ENCODE assay signal across 8 cellular contexts in genomic region chr1:231040800-231041704, GRCh38. TPM values are rescaled to one million over a fixed set of nuclear protein-coding genes. Genes with fewer than 3 reads are reported as not detected.
DNase-seq lines count a peak whose midpoint lies in the region; ATAC-seq, FAIRE-seq and TF ChIP-seq lines count a peak whose summit lies in the region.

No MANE protein-coding gene starts in this region.

- no peak for ATAC-seq in GM18867 (IDR thresholded peaks at IDR 0.05; ENCODE audit: unreplicated experiment)

- H3K9me3 ChIP-seq in left ventricle myocardium inferior (replicated peaks), result peaks cover 18% of the 10 kb centered on the region

- H3K36me3 ChIP-seq in left ventricle myocardium inferior, result no peaks in the 10 kb centered on the region

- no peak for FAIRE-seq in HTR-8/SVneo (lab: Jason Lieb, UNC)

- H3K4me3 ChIP-seq in left ventricle myocardium inferior (peak overlapping the region; percentile 81), skeletal muscle cell (ENCODE audit: low read depth, low read length) (peak overlapping the region; percentile 51)

- peaks cover 30% of the 10 kb centered on the region for H3K4me1 ChIP-seq in left ventricle myocardium inferior

- intact Hi-C loops in left ventricle myocardium inferior (cut with micrococcal nuclease), result no loop called here

- DNase-seq in HuH-7 (ENCODE audit: low spot score) (peak; percentile 77), activated T-helper 1 cell treated with Interleukin-2 at 50 U/mL for 16 hours (ENCODE audit: low read depth) (peak; percentile 1), left ventricle myocardium inferior (no peak), skeletal muscle cell (ENCODE audit: low read depth) (no peak), NCI-H1092 (lab: John Stamatoyannopoulos, UW) (no peak), HTR-8/SVneo (ENCODE audit: insufficient read length, low spot score) (no peak), SHP77 (lab: John Stamatoyannopoulos, UW) (no peak)

- peak overlapping the region; percentile 83 for H3K27ac ChIP-seq in left ventricle myocardium inferior (replicated peaks)

- no peak for TF ChIP-seq CTCF in left ventricle myocardium inferior (IDR thresholded peaks at IDR 0.05; ENCODE audit: borderline replicate concordance)

- H3K27me3 ChIP-seq in left ventricle myocardium inferior (ENCODE audit: low read depth), result peaks cover 33% of the 10 kb centered on the region

RNA-seq across cellular contexts. Expression of gene FAM89A, which starts 1.0 kb away (rescaled TPM):
- 6.5 TPM for total RNA-seq in left ventricle myocardium inferior

Comparison
In these comparisons a context has a peak if more than half of its experiments do, and no peak if none do; other contexts are left out.
1. DNase-seq: peak in HuH-7 (single experiment) and activated T-helper 1 cell treated with Interleukin-2 at 50 U/mL for 16 hours (single experiment); none in left ventricle myocardium inferior (single experiment), skeletal muscle cell (single experiment), NCI-H1092 (single experiment), HTR-8/SVneo (single experiment) and SHP77 (0 of 2).